In genomic region chr5:172459396-172460165, GRCh38 we compare ENCODE assay signal across 1 cellular context.
TF ChIP-seq lines count a peak whose summit lies in the region.

No MANE protein-coding gene starts in this region.

TF ChIP-seq in HepG2, 621 proteins besides CTCF, POLR2A, EP300 and RAD21 (continued from another document):
- TF ChIP-seq ZNF263 (CRISPR knock-in tag; IDR thresholded peaks at IDR 0.05) (no peak), ZNF337 (CRISPR knock-in tag; IDR thresholded peaks at IDR 0.05; ENCODE audit: borderline replicate concordance, low read depth) (no peak), EZH2 (conservative IDR thresholded peaks at IDR 0.05; ENCODE audit: low read depth, low read length) (no peak), ZNF230 (CRISPR knock-in tag; IDR thresholded peaks at IDR 0.05) (no peak), GFI1 (CRISPR knock-in tag; IDR thresholded peaks at IDR 0.05; ENCODE audit: borderline replicate concordance) (no peak), TGIF2 (CRISPR knock-in tag; IDR thresholded peaks at IDR 0.05) (no peak), ZNF577 (CRISPR knock-in tag; IDR thresholded peaks at IDR 0.05; ENCODE audit: borderline replicate concordance, low read depth) (no peak), ZNF768 (CRISPR knock-in tag; IDR thresholded peaks at IDR 0.05) (no peak)
